ENCODE assay signal across 9 cellular contexts in genomic region chr12:27703720-27704452, GRCh38. TPM values are rescaled to one million over a fixed set of nuclear protein-coding genes. Genes with fewer than 3 reads are reported as not detected.
DNase-seq lines count a peak whose midpoint lies in the region; ATAC-seq and TF ChIP-seq lines count a peak whose summit lies in the region.
"Had no signal": no experiment of that assay in that cellular context is flagged by ENCODE, and none has a peak within 500 bp of the region (broad histone marks: within the 10 kb centered on the region; RNA-seq: fewer than 3 reads in every experiment).

No MANE protein-coding gene starts in this region.

- POLR2A ChIA-PET in activated CD8-positive, alpha-beta T cell treated with anti-CD3 and anti-CD28 coated beads for 36 hours (lab: Charles Lee) = no interaction called here

- H3K4me3 Mint-ChIP-seq in activated CD8-positive, alpha-beta T cell treated with anti-CD3 and anti-CD28 coated beads for 36 hours = no peak overlapping the region
- H3K4me3 Mint-ChIP-seq in endothelial cell (ENCODE audit: unreplicated experiment) = no peak overlapping the region
- no peak overlapping the region for H3K4me3 Mint-ChIP-seq in stimulated activated memory B cell treated with anti-CD40 and anti-IgM and Interleukin-4, amounts not matched to agents 10 μg/mL and 1 μg/mL and 100 μg/mL, for 72 hours
- H3K4me3 Mint-ChIP-seq: T-helper 1 cell treated with Interleukin-12 subunit alpha and Interleukin-12 subunit beta and Interleukin-4 antibody, amounts not matched to agents 30 μg/mL and 1 μg/mL, for 36 hours had no signal

- no peak overlapping the region for H3K27ac Mint-ChIP-seq in activated CD8-positive, alpha-beta T cell treated with anti-CD3 and anti-CD28 coated beads for 36 hours
- H3K27ac Mint-ChIP-seq in endothelial cell (ENCODE audit: unreplicated experiment) = no peak overlapping the region
- no peak overlapping the region for H3K27ac Mint-ChIP-seq in stimulated activated memory B cell treated with anti-CD40 and anti-IgM and Interleukin-4, amounts not matched to agents 10 μg/mL and 1 μg/mL and 100 μg/mL, for 72 hours
- H3K27ac Mint-ChIP-seq: T-helper 1 cell treated with Interleukin-12 subunit alpha and Interleukin-12 subunit beta and Interleukin-4 antibody, amounts not matched to agents 30 μg/mL and 1 μg/mL, for 36 hours had no signal

- H3K4me3 ChIP-seq in BE2C (ENCODE audit: low read depth, low read length) = no peak overlapping the region

- TF ChIP-seq CTCF in BE2C (IDR thresholded peaks at IDR 0.05; ENCODE audit: low read depth, low read length) (peak; percentile 96), endothelial cell (IDR thresholded peaks at IDR 0.05; ENCODE audit: unreplicated experiment) (peak; percentile 88)
- TF ChIP-seq CTCF in activated CD8-positive, alpha-beta T cell treated with anti-CD3 and anti-CD28 coated beads for 36 hours (IDR thresholded peaks at IDR 0.05) = peak; percentile 88

- no peaks in the 10 kb centered on the region for H3K36me3 ChIP-seq in BE2C

- no peaks in the 10 kb centered on the region for H3K4me1 Mint-ChIP-seq in activated CD8-positive, alpha-beta T cell treated with anti-CD3 and anti-CD28 coated beads for 36 hours (ENCODE audit: low read depth)
- H3K4me1 Mint-ChIP-seq in endothelial cell (ENCODE audit: unreplicated experiment) = peaks cover 4% of the 10 kb centered on the region
- H3K4me1 Mint-ChIP-seq in stimulated activated memory B cell treated with anti-CD40 and anti-IgM and Interleukin-4, amounts not matched to agents 10 μg/mL and 1 μg/mL and 100 μg/mL, for 72 hours = no peaks in the 10 kb centered on the region

- intact Hi-C loops in activated CD8-positive, alpha-beta T cell treated with anti-CD3 and anti-CD28 coated beads for 36 hours (cut with micrococcal nuclease) = no loop called here

- H3K36me3 Mint-ChIP-seq in activated CD8-positive, alpha-beta T cell treated with anti-CD3 and anti-CD28 coated beads for 36 hours (ENCODE audit: low read depth) = no peaks in the 10 kb centered on the region
- no peaks in the 10 kb centered on the region for H3K36me3 Mint-ChIP-seq in endothelial cell (ENCODE audit: low read depth, unreplicated experiment)
- H3K36me3 Mint-ChIP-seq in stimulated activated memory B cell treated with anti-CD40 and anti-IgM and Interleukin-4, amounts not matched to agents 10 μg/mL and 1 μg/mL and 100 μg/mL, for 72 hours = no peaks in the 10 kb centered on the region

- CTCF ChIA-PET in activated CD8-positive, alpha-beta T cell treated with anti-CD3 and anti-CD28 coated beads for 36 hours (lab: Charles Lee) = interaction anchor here (0.6 to 2.1 kb wide), 15 partner anchors 14 to 688 kb away, joined by 3 to 7 read pairs (median 4); no protein-coding TSS in a partner anchor

- H3K4me1 ChIP-seq in BE2C = no peaks in the 10 kb centered on the region

- DNase-seq in BE2C (peak; percentile 80), NCI-H526 treated with DMSO at 0.1 percent for 48 hours (lab: John Stamatoyannopoulos, UW) (peak; percentile 33), endothelial cell (ENCODE audit: low spot score) (peak; percentile 80), myocyte (ENCODE audit: low read depth) (peak; percentile 75)
- DNase-seq in activated CD8-positive, alpha-beta T cell treated with anti-CD3 and anti-CD28 coated beads for 36 hours = peak; percentile 89

- H3K9me3 ChIP-seq in BE2C = no peaks in the 10 kb centered on the region

- H3K27me3 Mint-ChIP-seq in activated CD8-positive, alpha-beta T cell treated with anti-CD3 and anti-CD28 coated beads for 36 hours = peaks cover 8% of the 10 kb centered on the region
- peaks cover 2% of the 10 kb centered on the region for H3K27me3 Mint-ChIP-seq in endothelial cell (ENCODE audit: unreplicated experiment)
- H3K27me3 Mint-ChIP-seq in stimulated activated memory B cell treated with anti-CD40 and anti-IgM and Interleukin-4, amounts not matched to agents 10 μg/mL and 1 μg/mL and 100 μg/mL, for 72 hours = peaks cover 22% of the 10 kb centered on the region

- H3K27me3 ChIP-seq in BE2C = no peaks in the 10 kb centered on the region; the same call in 1 of the 2 replicates

- H3K9me3 Mint-ChIP-seq in activated CD8-positive, alpha-beta T cell treated with anti-CD3 and anti-CD28 coated beads for 36 hours = no peaks in the 10 kb centered on the region
- no peaks in the 10 kb centered on the region for H3K9me3 Mint-ChIP-seq in endothelial cell (ENCODE audit: unreplicated experiment)
- no peaks in the 10 kb centered on the region for H3K9me3 Mint-ChIP-seq in stimulated activated memory B cell treated with anti-CD40 and anti-IgM and Interleukin-4, amounts not matched to agents 10 μg/mL and 1 μg/mL and 100 μg/mL, for 72 hours
- H3K9me3 Mint-ChIP-seq: T-helper 1 cell treated with Interleukin-12 subunit alpha and Interleukin-12 subunit beta and Interleukin-4 antibody, amounts not matched to agents 30 μg/mL and 1 μg/mL, for 36 hours had no signal

- ATAC-seq in GM18907 (IDR thresholded peaks at IDR 0.05; ENCODE audit: unreplicated experiment) = peak; percentile 88
- peak; percentile 71 for ATAC-seq in HG03196 (IDR thresholded peaks at IDR 0.05; ENCODE audit: unreplicated experiment)
- peak; percentile 96 for ATAC-seq in activated CD8-positive, alpha-beta T cell treated with anti-CD3 and anti-CD28 coated beads for 36 hours
- peak; percentile 85 for ATAC-seq in stimulated activated memory B cell treated with anti-CD40 and anti-IgM and Interleukin-4, amounts not matched to agents 10 μg/mL and 1 μg/mL and 100 μg/mL, for 72 hours

RNA-seq across cellular contexts. Expression of gene MRPS35, which starts 6.7 kb away (rescaled TPM):
- 138 TPM for polyA plus RNA-seq in BE2C (2012; ENCODE audit: insufficient read depth, insufficient read length, low read depth)
- 10 to 100 TPM; 56.4 to 60.5 TPM for total RNA-seq in activated CD8-positive, alpha-beta T cell treated with anti-CD3 and anti-CD28 coated beads for 36 hours
- total RNA-seq in endothelial cell (ENCODE audit: unreplicated experiment) = 30.0 TPM
- total RNA-seq in myocyte = 68.7 and 79.4 TPM in 2 replicates
- polyA plus RNA-seq in myocyte (2012) = 28.1 TPM

RNA-seq across cellular contexts. Expression of gene REP15, which starts 7.6 kb away (rescaled TPM):
- not detected for polyA plus RNA-seq in BE2C (2012; ENCODE audit: insufficient read depth, insufficient read length, low read depth)
- not detected for total RNA-seq in activated CD8-positive, alpha-beta T cell treated with anti-CD3 and anti-CD28 coated beads for 36 hours
- total RNA-seq in endothelial cell (ENCODE audit: unreplicated experiment) (4.0 TPM), myocyte (0.99 and 2.8 TPM in 2 replicates)
- polyA plus RNA-seq in myocyte (2012) = 1.6 TPM

Comparison
In these comparisons a context has a peak if more than half of its experiments do, and no peak if none do; other contexts are left out.
1. DNase-seq: peak in every context shown above with its lines; median percentile 89 in activated CD8-positive, alpha-beta T cell treated with anti-CD3 and anti-CD28 coated beads for 36 hours; 80 in BE2C; 80 in endothelial cell; 75 in myocyte; 33 in NCI-H526 treated with DMSO at 0.1 percent for 48 hours.